ENCODE assay signal across 10 cellular contexts in the genomic region with DNA sequence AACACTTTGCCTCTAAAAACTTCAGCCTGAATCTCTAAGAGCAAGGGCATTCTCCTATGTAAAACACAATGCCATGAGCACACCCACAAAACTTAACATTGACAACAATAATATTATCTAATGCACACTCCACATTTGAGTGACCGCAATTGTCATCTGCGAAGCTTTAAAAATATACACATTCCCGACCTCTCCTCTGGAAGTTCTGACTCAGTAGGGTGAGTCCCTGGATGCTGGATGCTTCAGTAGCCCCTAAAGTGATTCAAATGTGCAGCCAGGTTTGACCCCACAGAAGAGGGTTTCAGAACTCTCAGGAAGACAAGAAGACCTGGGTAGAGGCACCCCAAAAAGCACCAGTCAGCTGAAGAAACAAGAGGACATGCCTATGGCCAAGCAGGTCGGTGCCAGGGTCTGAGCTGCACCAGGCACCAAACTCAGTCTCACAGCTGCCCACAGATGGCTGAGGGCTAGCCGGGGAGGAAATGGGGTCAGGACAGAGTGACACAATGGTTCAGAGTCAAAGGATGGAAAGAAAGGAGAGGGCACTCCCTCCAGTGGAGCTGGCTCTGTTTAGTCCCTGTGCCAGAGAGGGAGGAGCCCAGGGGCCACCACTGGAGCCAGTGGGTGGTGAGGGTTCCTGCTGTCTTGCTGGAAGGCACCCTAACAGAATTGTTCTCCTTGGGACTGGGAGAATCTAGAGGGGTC. TPM values are rescaled to one million over a fixed set of nuclear protein-coding genes. Genes with fewer than 3 reads are reported as not detected.
DNase-seq lines count a peak whose midpoint lies in the region; ATAC-seq and TF ChIP-seq lines count a peak whose summit lies in the region.
"Had no signal": no experiment of that assay in that cellular context is flagged by ENCODE, and none has a peak within 500 bp of the region (broad histone marks: within the 10 kb centered on the region; RNA-seq: fewer than 3 reads in every experiment).

No MANE protein-coding gene starts in this region.

- H3K79me2 ChIP-seq in mammary epithelial cell (ENCODE audit: insufficient read depth, low read length), result no peaks in the 10 kb centered on the region

- peak overlapping the region; percentile 71 for H3K27ac ChIP-seq in left ventricle myocardium inferior (replicated peaks)
- no peak overlapping the region for H3K27ac ChIP-seq in mammary epithelial cell (ENCODE audit: insufficient read depth, low read depth, low read length)
- H3K27ac ChIP-seq: foreskin keratinocyte had no signal

- peaks cover 70% of the 10 kb centered on the region for H3K4me1 Mint-ChIP-seq in T-helper 17 cell

- H2AFZ ChIP-seq in mammary epithelial cell (ENCODE audit: low read depth, low read length), result no peak overlapping the region

- peak overlapping the region; percentile 63 for H3K4me3 Mint-ChIP-seq in T-helper 17 cell
- H3K4me3 Mint-ChIP-seq: activated CD4-positive, alpha-beta T cell treated with anti-CD3 and anti-CD28 coated beads, Interleukin-2, amount 10 ng/mL, durations not matched to agents 7 days and 5 days had no signal

- CTCF ChIA-PET in mammary epithelial cell (lab: Charles Lee; ENCODE audit: low non-redundant PET), result no interaction called here

- no peaks in the 10 kb centered on the region for H4K20me1 ChIP-seq in mammary epithelial cell (ENCODE audit: insufficient read depth, low read length)

- in situ Hi-C loops in mammary epithelial cell (cut with MboI; ENCODE audit: low sequenced_read_pairs in 2 of 2), result no loop called here

- no peaks in the 10 kb centered on the region for H3K27me3 Mint-ChIP-seq in T-helper 17 cell
- H3K27me3 Mint-ChIP-seq: activated CD4-positive, alpha-beta T cell treated with anti-CD3 and anti-CD28 coated beads, Interleukin-2, amount 10 ng/mL, durations not matched to agents 7 days and 5 days had no signal

- H3K27ac Mint-ChIP-seq in T-helper 17 cell, result peak overlapping the region; percentile 92
- H3K27ac Mint-ChIP-seq: activated CD4-positive, alpha-beta T cell treated with anti-CD3 and anti-CD28 coated beads, Interleukin-2, amount 10 ng/mL, durations not matched to agents 7 days and 5 days had no signal

- TF ChIP-seq CTCF in left ventricle myocardium inferior (IDR thresholded peaks at IDR 0.05; ENCODE audit: borderline replicate concordance) (no peak), mammary epithelial cell (conservative IDR thresholded peaks at IDR 0.05 in 1 of 2, IDR thresholded peaks at IDR 0.05 in 1 of 2; ENCODE audit: extremely low read depth in 1 of 2, insufficient read depth in 1 of 2, low read depth in 1 of 2, low read length in 2 of 2) (no peak)

- H3K36me3 ChIP-seq in left ventricle myocardium inferior, result no peaks in the 10 kb centered on the region
- H3K36me3 ChIP-seq in mammary epithelial cell (ENCODE audit: insufficient read depth, low read length), result no peaks in the 10 kb centered on the region

- H3K4me3 ChIP-seq in left ventricle myocardium inferior, result no peak overlapping the region
- no peak overlapping the region for H3K4me3 ChIP-seq in mammary epithelial cell (replicated peaks in 1 of 3; ENCODE audit: insufficient read depth in 1 of 3, low read depth in 2 of 3, low read length in 3 of 3)

- H3K4me1 ChIP-seq in left ventricle myocardium inferior, result peaks cover 94% of the 10 kb centered on the region
- peaks cover 23% of the 10 kb centered on the region for H3K4me1 ChIP-seq in mammary epithelial cell (ENCODE audit: insufficient read depth, low read length)

- H3K27me3 ChIP-seq in left ventricle myocardium inferior (ENCODE audit: low read depth), result no peaks in the 10 kb centered on the region
- H3K27me3 ChIP-seq in mammary epithelial cell (ENCODE audit: insufficient read depth, low read length), result no peaks in the 10 kb centered on the region
- H3K27me3 ChIP-seq: foreskin keratinocyte had no signal

- DNase-seq in C1 segment of cervical spinal cord (lab: John Stamatoyannopoulos, UW) (peak in 9 of 14 donors; percentile 21 to 82 (median 66)), T-helper 17 cell (no peak), left ventricle myocardium inferior (no peak), nucleus accumbens (lab: John Stamatoyannopoulos, UW) (peak in 51 of 56 donors; percentile 19 to 90 (median 73)), COLO829 (ENCODE audit: low spot score) (no peak), mammary epithelial cell (no peak), iPS-NIHi11 (ENCODE audit: low spot score) (no peak)
- no peak for DNase-seq in activated CD4-positive, alpha-beta T cell treated with anti-CD3 and anti-CD28 coated beads for 1 hour
- DNase-seq: activated CD4-positive, alpha-beta T cell treated with anti-CD3 and anti-CD28 coated beads, Interleukin-2, amount 10 ng/mL, durations not matched to agents 7 days and 5 days; foreskin keratinocyte had no signal

- H3K9ac ChIP-seq in mammary epithelial cell (ENCODE audit: insufficient read depth, low read length), result no peak overlapping the region

- BruUV-seq in mammary epithelial cell (replicated peaks; lab: Mats Ljungman, UMichigan), result no TSS peak

- H3K9me3 ChIP-seq in T-helper 17 cell (ENCODE audit: control insufficient read depth, low read length, poor library complexity, severe bottlenecking) (no peaks in the 10 kb centered on the region), left ventricle myocardium inferior (replicated peaks) (no peaks in the 10 kb centered on the region), mammary epithelial cell (replicated peaks; ENCODE audit: insufficient read depth, low read length) (no peaks in the 10 kb centered on the region)

- H3K4me2 ChIP-seq in mammary epithelial cell (ENCODE audit: insufficient read depth, low read depth, low read length), result no peak overlapping the region

- no peak for ATAC-seq in T-helper 17 cell
- ATAC-seq: foreskin keratinocyte had no signal

- 85% methylated on average over 5 of the region's 5 CpGs for WGBS in mammary epithelial cell (ENCODE audit: low coverage, missing lambda C conversion rate)

- peaks cover 7% of the 10 kb centered on the region for H3K36me3 Mint-ChIP-seq in T-helper 17 cell (ENCODE audit: low read depth)

- dilution Hi-C loops in mammary epithelial cell (cut with HindIII; ENCODE audit: low sequenced_read_pairs), result no loop called here

- intact Hi-C loops in left ventricle myocardium inferior (cut with micrococcal nuclease) (no loop called here), mammary epithelial cell (cut with micrococcal nuclease) (no loop called here)

RNA-seq across cellular contexts. Expression of gene PIK3C2B, which starts 17.4 kb away (rescaled TPM):
- total RNA-seq in T-helper 17 cell (10 to 100 TPM; 35.7 to 51.9 TPM), left ventricle myocardium inferior (18.5 TPM), mammary epithelial cell (10 to 100 TPM in 1 of 2 donors, 1 to 10 TPM in 1; 7.5 to 14.5 TPM)
- polyA plus RNA-seq in mammary epithelial cell, result 6.0 TPM
- polyA minus RNA-seq in mammary epithelial cell, result 9.3 TPM

RNA-seq across cellular contexts. Expression of gene MDM4, which starts 39.0 kb away (rescaled TPM):
- total RNA-seq in T-helper 17 cell (100 to 1,000 TPM; 205 to 225 TPM), left ventricle myocardium inferior (29.3 TPM), mammary epithelial cell (10 to 100 TPM; 21.7 to 37.1 TPM)
- polyA plus RNA-seq in mammary epithelial cell, result 5.1 TPM
- polyA minus RNA-seq in mammary epithelial cell, result 7.7 TPM

Comparison
In these comparisons a context has a peak if more than half of its experiments do, and no peak if none do; other contexts are left out.
1. DNase-seq: peak in C1 segment of cervical spinal cord (9 of 14) and nucleus accumbens (51 of 56); none in T-helper 17 cell (0 of 3), left ventricle myocardium inferior (single experiment), COLO829 (single experiment), activated CD4-positive, alpha-beta T cell treated with anti-CD3 and anti-CD28 coated beads for 1 hour (single experiment), mammary epithelial cell (single experiment) and iPS-NIHi11 (single experiment).